38 cellular contexts compared by ENCODE assay signal in genomic region chr20:31996996-31997395, GRCh38. TPM values are rescaled to one million over a fixed set of nuclear protein-coding genes. Genes with fewer than 3 reads are reported as not detected.
"Had no signal": no experiment of that assay in that cellular context is flagged by ENCODE, and none has a peak within 500 bp of the region (broad histone marks: within the 10 kb centered on the region; RNA-seq: fewer than 3 reads in every experiment).

No MANE protein-coding gene starts in this region.

- H3K4me3 ChIP-seq: MG63 had no signal

- H3K9me3 ChIP-seq: MG63 had no signal

- DNase-seq: Karpas-422, Kasumi-1, MG63, MM.1S, MV-4-11, NCI-H1048, NCI-H1092, NCI-H1092 treated with DMSO at 0.1 percent for 48 hours, NCI-H1105, NCI-H1105 treated with DMSO at 0.1 percent for 48 hours, NCI-H1417, NCI-H1417 treated with DMSO at 0.1 percent for 48 hours, NCI-H1436, NCI-H1436 treated with DMSO at 0.1 percent for 48 hours, NCI-H146, NCI-H1694, NCI-H1694 treated with DMSO at 0.1 percent for 48 hours, NCI-H187, NCI-H187 treated with DMSO at 0.1 percent for 48 hours, NCI-H1930, NCI-H2029, NCI-H2029 treated with DMSO at 0.1 percent for 48 hours, NCI-H2081, NCI-H2081 treated with DMSO at 0.1 percent for 48 hours, NCI-H2107, NCI-H2171, NCI-H2171 treated with DMSO at 0.1 percent for 48 hours, NCI-H2227 treated with DMSO at 0.1 percent for 48 hours, NCI-H226, NCI-H345, NCI-H446, NCI-H446 treated with DMSO at 0.1 percent for 48 hours, NCI-H510A, NCI-H510A treated with DMSO at 0.1 percent for 48 hours had no signal

- H3K36me3 ChIP-seq: MG63 had no signal

- H3K27me3 ChIP-seq: MG63 had no signal

RNA-seq across cellular contexts. Expression of gene CCM2L, which starts 13.2 kb away (rescaled TPM):
- total RNA-seq: LHCN-M2, M059J, MCF 10A, NCI-H460 had no signal

RNA-seq across cellular contexts. Expression of gene XKR7, which starts 29.0 kb away (rescaled TPM):
- total RNA-seq: LHCN-M2, MCF 10A, NCI-H460 had no signal

RNA-seq across cellular contexts. Expression of gene HCK, which starts 55.0 kb away (rescaled TPM):
- total RNA-seq: LHCN-M2, MCF 10A, NCI-H460 had no signal
